17 cellular contexts compared by ENCODE assay signal in the genomic region with DNA sequence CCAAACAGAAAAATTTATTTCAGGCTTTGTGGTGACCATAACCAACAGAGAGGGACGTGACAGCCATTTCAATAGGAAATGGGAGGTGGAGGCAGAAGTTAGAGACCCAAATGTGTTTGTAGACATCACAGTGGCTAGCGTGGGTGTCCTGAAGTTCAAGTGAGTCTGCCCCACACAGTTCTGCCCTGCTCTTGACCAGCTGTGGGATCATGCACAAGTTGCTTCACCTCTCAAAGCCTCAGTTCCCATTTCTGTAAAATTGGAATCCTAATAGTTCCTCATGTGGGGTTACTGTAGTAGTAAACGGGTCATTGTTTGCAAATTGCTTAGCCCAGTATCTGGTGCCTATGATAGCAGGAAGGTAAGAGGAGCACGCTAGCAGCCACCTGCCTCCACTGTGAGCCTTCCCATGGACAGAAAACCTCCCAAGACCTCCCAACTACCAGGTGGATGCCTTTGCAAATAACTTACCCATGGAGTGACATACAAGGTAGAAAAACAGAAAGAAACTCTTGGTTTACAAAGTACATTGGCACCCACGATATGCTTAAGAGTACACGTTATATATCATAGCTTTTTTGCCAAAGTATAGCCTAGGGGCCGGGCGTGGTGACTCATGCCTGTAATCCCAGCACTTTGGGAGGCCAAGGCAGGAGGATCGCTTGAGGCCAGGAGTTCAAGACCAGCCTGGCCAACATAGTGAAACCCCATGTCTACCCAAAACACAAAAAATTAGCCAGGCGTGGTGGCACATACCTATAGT. TPM values are rescaled to one million over a fixed set of nuclear protein-coding genes. Genes with fewer than 3 reads are reported as not detected.
DNase-seq lines count a peak whose midpoint lies in the region; ATAC-seq and TF ChIP-seq lines count a peak whose summit lies in the region.
"Had no signal": no experiment of that assay in that cellular context is flagged by ENCODE, and none has a peak within 500 bp of the region (broad histone marks: within the 10 kb centered on the region; RNA-seq: fewer than 3 reads in every experiment).

No MANE protein-coding gene starts in this region.

- peaks cover 6% of the 10 kb centered on the region for H3K4me1 ChIP-seq in lower lobe of right lung
- H3K4me1 ChIP-seq: BE2C had no signal

- H3K9me3 ChIP-seq in lower lobe of right lung: no peaks in the 10 kb centered on the region
- H3K9me3 ChIP-seq in MG63: no peaks in the 10 kb centered on the region
- H3K9me3 ChIP-seq: BE2C, SJSA1 had no signal

- no peak for TF ChIP-seq CTCF in lower lobe of right lung (IDR thresholded peaks at IDR 0.05)

- intact Hi-C loops in lower lobe of right lung (cut with DNase I): loop anchor here (10.0 kb wide), 1 partner anchor 151 kb away; no protein-coding TSS in a partner anchor
- intact Hi-C loops in sciatic nerve (cut with DNase I): no loop called here

- ATAC-seq in lower lobe of right lung (peak; percentile 72 to 77), sciatic nerve (peak; percentile 56)

- H3K4me3 ChIP-seq in lower lobe of right lung (no peak overlapping the region), MG63 (no peak overlapping the region)
- H3K4me3 ChIP-seq: SJSA1 had no signal

- DNase-seq in CD1c-positive myeloid dendritic cell (ENCODE audit: extremely low spot score): peak; percentile 94
- DNase-seq in SKM-1 treated with dmso at 0.1 percent for 144 hours (lab: John Stamatoyannopoulos, UW; ENCODE audit: unreplicated experiment): peak; percentile 65
- peak; percentile 58 for DNase-seq in lower lobe of right lung
- DNase-seq in sciatic nerve (ENCODE audit: low spot score): no peak
- DNase-seq in epidermal melanocyte (ENCODE audit: insufficient read length, low spot score): no peak
- DNase-seq in MG63: no peak
- no peak for DNase-seq in activated naive CD4-positive, alpha-beta T cell treated with anti-CD3 and anti-CD28 coated beads, Interleukin-2, amount 50 U/mL, for 16 hours
- DNase-seq: ACHN; BE2C; CD8-positive, alpha-beta memory T cell; DND-41; GDM1; MM.1S; NCI-H1417 treated with DMSO at 0.1 percent for 48 hours; NCI-H2081; NCI-H510A treated with DMSO at 0.1 percent for 48 hours had no signal

- no peak overlapping the region for H3K27ac ChIP-seq in lower lobe of right lung
- H3K27ac ChIP-seq: SJSA1 had no signal

- H3K27me3 ChIP-seq in lower lobe of right lung (ENCODE audit: low read depth) (peaks cover 7% of the 10 kb centered on the region), MG63 (no peaks in the 10 kb centered on the region)
- H3K27me3 ChIP-seq: BE2C, SJSA1 had no signal

- H3K36me3 ChIP-seq in lower lobe of right lung: no peaks in the 10 kb centered on the region
- no peaks in the 10 kb centered on the region for H3K36me3 ChIP-seq in MG63
- H3K36me3 ChIP-seq: BE2C, SJSA1 had no signal

RNA-seq across cellular contexts. Expression of gene FHAD1, which starts 29.1 kb away (rescaled TPM):
- total RNA-seq in lower lobe of right lung (14.3 TPM), sciatic nerve (3.1 TPM)
- total RNA-seq in MG63 (2014; rRNA removed; shearing (Covaris generic); ENCODE audit: low replicate concordance): 0.33 and 1.1 TPM in 2 replicates
- total RNA-seq: CD8-positive, alpha-beta memory T cell had no signal

Comparison
In these comparisons a context has a peak if more than half of its experiments do, and no peak if none do; other contexts are left out.
1. DNase-seq: peak in CD1c-positive myeloid dendritic cell (single experiment), SKM-1 treated with dmso at 0.1 percent for 144 hours (single experiment) and lower lobe of right lung (single experiment); none in sciatic nerve (single experiment), epidermal melanocyte (single experiment), MG63 (single experiment) and activated naive CD4-positive, alpha-beta T cell treated with anti-CD3 and anti-CD28 coated beads, Interleukin-2, amount 50 U/mL, for 16 hours (single experiment).